Comparison of ENCODE assay signal across 8 cellular contexts in the genomic region with DNA sequence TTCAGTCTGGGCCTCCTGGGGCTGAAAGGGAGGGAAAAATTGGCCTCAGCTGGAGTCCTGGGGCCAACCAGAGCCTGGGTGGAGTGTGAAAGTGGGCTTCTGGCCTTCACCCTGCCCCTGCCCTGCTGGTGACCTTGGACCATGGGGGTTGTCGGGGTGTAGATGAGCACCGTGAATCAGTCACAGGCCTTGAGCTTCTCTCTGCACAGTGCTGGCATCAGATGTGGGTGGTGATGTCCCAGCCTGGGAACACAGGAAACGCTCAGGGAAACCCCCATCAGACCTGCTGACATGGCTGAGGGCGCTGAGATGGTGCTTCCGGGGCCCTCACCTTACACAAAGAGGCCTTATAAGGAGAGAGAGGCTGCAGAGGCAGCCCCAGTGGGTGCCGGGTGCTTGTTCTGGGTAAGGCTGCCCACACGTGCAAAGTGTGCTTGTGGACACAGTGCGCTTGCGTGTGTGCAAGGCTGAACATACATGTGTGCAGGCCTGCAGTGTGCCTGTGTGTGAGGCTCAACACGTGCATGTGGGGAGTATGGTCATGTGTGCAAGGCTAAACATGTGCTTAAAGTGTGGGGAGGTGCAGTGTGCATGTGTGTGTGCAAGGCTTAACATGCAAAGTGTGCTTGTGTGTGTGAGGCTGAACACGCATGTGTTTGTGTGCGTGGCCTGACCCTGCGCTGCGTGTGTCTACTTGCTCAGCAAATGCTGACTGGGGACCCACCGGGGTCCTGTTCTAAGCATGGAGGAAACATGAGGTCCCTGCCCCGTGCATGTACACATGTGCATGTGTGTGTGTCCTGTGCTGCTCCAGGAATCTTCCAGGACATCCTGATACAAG. TPM values are rescaled to one million over a fixed set of nuclear protein-coding genes. Genes with fewer than 3 reads are reported as not detected.
DNase-seq lines count a peak whose midpoint lies in the region; ATAC-seq and TF ChIP-seq lines count a peak whose summit lies in the region.

No MANE protein-coding gene starts in this region.

- TF ChIP-seq CTCF in fibroblast of the aortic adventitia (IDR thresholded peaks at IDR 0.05; ENCODE audit: insufficient read depth, low read length) = no peak

- peak; percentile 72 for ATAC-seq in GM19372 (IDR thresholded peaks at IDR 0.05; ENCODE audit: low read depth, unreplicated experiment)
- ATAC-seq in HG03442 (IDR thresholded peaks at IDR 0.05; ENCODE audit: unreplicated experiment) = peak; percentile 73

- peak overlapping the region; percentile 22 for H3K4me3 ChIP-seq in fibroblast of the aortic adventitia (ENCODE audit: low read depth, low read length)

- peak; percentile 56 to 81 (median 70) for DNase-seq in activated CD8-positive, alpha-beta memory T cell treated with anti-CD3 and anti-CD28 coated beads for 48 hours (ENCODE audit: low read depth in 2 of 3, low spot score in 2 of 3)
- DNase-seq in fibroblast of the aortic adventitia (ENCODE audit: low read depth) (no peak), cortex of kidney (lab: John Stamatoyannopoulos, UW) (no peak), NCI-H187 treated with DMSO at 0.1 percent for 48 hours (lab: John Stamatoyannopoulos, UW) (no peak), NCI-H2029 treated with DMSO at 0.1 percent for 48 hours (lab: John Stamatoyannopoulos, UW) (no peak)
- DNase-seq in stimulated activated CD4-positive, alpha-beta T cell treated with anti-CD3 and anti-CD28 coated beads, Interleukin-15, amount 100 ng/mL, for 24 hours = peak; percentile 93

RNA-seq across cellular contexts. Expression of a gene that starts 6.5 kb away (rescaled TPM):
- total RNA-seq in fibroblast of the aortic adventitia (ENCODE audit: low replicate concordance) = 249 and 358 TPM in 2 replicates

RNA-seq across cellular contexts. Expression of a gene that starts 27.4 kb away (rescaled TPM):
- total RNA-seq in fibroblast of the aortic adventitia (ENCODE audit: low replicate concordance) = 29.2 and 66.9 TPM in 2 replicates

RNA-seq across cellular contexts. Expression of a gene that starts 27.7 kb away (rescaled TPM):
- 137 and 171 TPM in 2 replicates for total RNA-seq in fibroblast of the aortic adventitia (ENCODE audit: low replicate concordance)

RNA-seq across cellular contexts. Expression of a gene that starts 55.3 kb away (rescaled TPM):
- total RNA-seq in fibroblast of the aortic adventitia (ENCODE audit: low replicate concordance) = 85.0 and 253 TPM in 2 replicates

RNA-seq across cellular contexts. Expression of a gene that starts 57.6 kb away (rescaled TPM):
- total RNA-seq in fibroblast of the aortic adventitia (ENCODE audit: low replicate concordance) = 1.3 and 4.4 TPM in 2 replicates

Comparison
In these comparisons a context has a peak if more than half of its experiments do, and no peak if none do; other contexts are left out.
1. DNase-seq: peak in activated CD8-positive, alpha-beta memory T cell treated with anti-CD3 and anti-CD28 coated beads for 48 hours (3 of 3) and stimulated activated CD4-positive, alpha-beta T cell treated with anti-CD3 and anti-CD28 coated beads, Interleukin-15, amount 100 ng/mL, for 24 hours (single experiment); none in fibroblast of the aortic adventitia (single experiment), cortex of kidney (single experiment), NCI-H187 treated with DMSO at 0.1 percent for 48 hours (single experiment) and NCI-H2029 treated with DMSO at 0.1 percent for 48 hours (single experiment).